In genomic region chr2:218010838-218011616, GRCh38 we compare ENCODE assay signal across 9 cellular contexts. TPM values are rescaled to one million over a fixed set of nuclear protein-coding genes. Genes with fewer than 3 reads are reported as not detected.
A peak's percentile ranks its signal among the peaks of the same experiment; 100 is the strongest.
DNase-seq lines count a peak whose midpoint lies in the region; ATAC-seq, FAIRE-seq and TF ChIP-seq lines count a peak whose summit lies in the region.
"Had no signal": no experiment of that assay in that cellular context is flagged by ENCODE, and none has a peak within 500 bp of the region (broad histone marks: within the 10 kb centered on the region; RNA-seq: fewer than 3 reads in every experiment).

No MANE protein-coding gene starts in this region.

- no peak for TF ChIP-seq POLR2A in upper lobe of left lung (IDR thresholded peaks at IDR 0.05)

- H3K27ac ChIP-seq in upper lobe of left lung = no peak overlapping the region
- no peak overlapping the region for H3K27ac ChIP-seq in small intestine (ENCODE audit: low read depth in 1 of 2, low read length in 1 of 2)

- H3K9me3 ChIP-seq in upper lobe of left lung (no peaks in the 10 kb centered on the region), small intestine (ENCODE audit: control insufficient read depth, low read depth) (no peaks in the 10 kb centered on the region)

- peak overlapping the region; percentile 48 for H3K4me3 Mint-ChIP-seq in activated naive CD4-positive, alpha-beta T cell treated with anti-CD3 and anti-CD28 coated beads for 36 hours
- H3K4me3 Mint-ChIP-seq in activated CD8-positive, alpha-beta T cell treated with anti-CD3 and anti-CD28 coated beads for 36 hours = peak overlapping the region; percentile 45

- POLR2A ChIA-PET in activated CD8-positive, alpha-beta T cell treated with anti-CD3 and anti-CD28 coated beads for 36 hours (lab: Charles Lee) = no interaction called here

- H3K4me3 ChIP-seq in upper lobe of left lung (peak overlapping the region in 3 of 4 donors; percentile 39 to 56 (median 52)), small intestine (ENCODE audit: low read depth in 1 of 2, low read length in 2 of 2) (no peak overlapping the region)

- no peak overlapping the region for H3K27ac Mint-ChIP-seq in activated naive CD4-positive, alpha-beta T cell treated with anti-CD3 and anti-CD28 coated beads for 36 hours
- H3K27ac Mint-ChIP-seq in activated CD8-positive, alpha-beta T cell treated with anti-CD3 and anti-CD28 coated beads for 36 hours = no peak overlapping the region

- H3K36me3 Mint-ChIP-seq in activated naive CD4-positive, alpha-beta T cell treated with anti-CD3 and anti-CD28 coated beads for 36 hours (ENCODE audit: low read depth) = no peaks in the 10 kb centered on the region
- H3K36me3 Mint-ChIP-seq in activated CD8-positive, alpha-beta T cell treated with anti-CD3 and anti-CD28 coated beads for 36 hours (ENCODE audit: low read depth) = no peaks in the 10 kb centered on the region

- TF ChIP-seq CTCF in activated CD8-positive, alpha-beta T cell treated with anti-CD3 and anti-CD28 coated beads for 36 hours (IDR thresholded peaks at IDR 0.05) = no peak
- no peak for TF ChIP-seq CTCF in upper lobe of left lung (IDR thresholded peaks at IDR 0.05)

- H3K27me3 ChIP-seq in upper lobe of left lung (peaks cover 0 to 20% (median 9%) of the 10 kb centered on the region in 4 donors), small intestine (ENCODE audit: control insufficient read depth in 2 of 2, insufficient read depth in 2 of 2, low read length in 2 of 2) (peaks cover 0 to 3% of the 10 kb centered on the region in 2 donors)

- intact Hi-C loops in activated naive CD4-positive, alpha-beta T cell treated with anti-CD3 and anti-CD28 coated beads for 36 hours (cut with micrococcal nuclease) = loop anchor here (1.0 to 2.0 kb wide), 2 partner anchors 23 to 58 kb away; partner anchors contain the start of gene RUFY4
- intact Hi-C loops in activated CD8-positive, alpha-beta T cell treated with anti-CD3 and anti-CD28 coated beads for 36 hours (cut with micrococcal nuclease) = no loop called here

- H3K4me1 Mint-ChIP-seq in activated naive CD4-positive, alpha-beta T cell treated with anti-CD3 and anti-CD28 coated beads for 36 hours (ENCODE audit: low read depth) = peaks cover 8% of the 10 kb centered on the region
- peaks cover 7% of the 10 kb centered on the region for H3K4me1 Mint-ChIP-seq in activated CD8-positive, alpha-beta T cell treated with anti-CD3 and anti-CD28 coated beads for 36 hours (ENCODE audit: low read depth)

- ATAC-seq in activated CD8-positive, alpha-beta T cell treated with anti-CD3 and anti-CD28 coated beads for 36 hours = no peak
- ATAC-seq in upper lobe of left lung (ENCODE audit: low FRiP score in 2 of 2) = no peak

- CTCF ChIA-PET in activated naive CD4-positive, alpha-beta T cell treated with anti-CD3 and anti-CD28 coated beads for 36 hours (lab: Charles Lee) = interaction anchor here (1.1 kb wide), 1 partner anchor 124 kb away, joined by 4 read pairs; no protein-coding TSS in a partner anchor
- CTCF ChIA-PET in activated CD8-positive, alpha-beta T cell treated with anti-CD3 and anti-CD28 coated beads for 36 hours (lab: Charles Lee) = interaction anchor here (0.8 to 3.0 kb wide), 5 partner anchors 17 to 221 kb away, joined by 3 to 16 read pairs (median 3); no protein-coding TSS in a partner anchor

- peaks cover 27% of the 10 kb centered on the region for H3K27me3 Mint-ChIP-seq in activated naive CD4-positive, alpha-beta T cell treated with anti-CD3 and anti-CD28 coated beads for 36 hours (ENCODE audit: low read depth)
- H3K27me3 Mint-ChIP-seq in activated CD8-positive, alpha-beta T cell treated with anti-CD3 and anti-CD28 coated beads for 36 hours = peaks cover 40% of the 10 kb centered on the region

- no peak for FAIRE-seq in small intestine (lab: Jason Lieb, UNC)

- 37 to 41% methylated on average over 13 to 14 of the region's 14 CpGs for whole genome bisulfite sequencing in upper lobe of left lung, 2 donors
- WGBS in small intestine, 3 donors = 30 to 42% (median 32%) methylated on average over 11 to 14 of the region's 14 CpGs

- H3K36me3 ChIP-seq in upper lobe of left lung (no peaks in the 10 kb centered on the region), small intestine (ENCODE audit: control insufficient read depth in 2 of 2, insufficient read depth in 2 of 2, low read length in 2 of 2) (no peaks in the 10 kb centered on the region)

- TF ChIP-seq EP300 in upper lobe of left lung (IDR thresholded peaks at IDR 0.05) = no peak

- H3K4me1 ChIP-seq in upper lobe of left lung (peaks cover 16 to 29% (median 21%) of the 10 kb centered on the region in 4 donors), small intestine (ENCODE audit: control insufficient read depth in 2 of 2, insufficient read depth in 1 of 2, low read depth in 1 of 2, low read length in 1 of 2) (no peaks in the 10 kb centered on the region)

- DNase-seq in activated naive CD4-positive, alpha-beta T cell treated with anti-CD3 and anti-CD28 coated beads for 36 hours = no peak
- DNase-seq in activated naive CD4-positive, alpha-beta T cell (lab: John Stamatoyannopoulos, UW) = no peak
- no peak for DNase-seq in activated CD8-positive, alpha-beta T cell treated with anti-CD3 and anti-CD28 coated beads for 36 hours
- DNase-seq in left kidney (ENCODE audit: low read depth, low spot score) = peak; percentile 80
- no peak for DNase-seq in upper lobe of left lung
- DNase-seq in small intestine = no peak
- DNase-seq in NCI-H524 treated with DMSO at 0.1 percent for 48 hours (lab: John Stamatoyannopoulos, UW) = no peak
- DNase-seq in NCI-H1694 treated with DMSO at 0.1 percent for 48 hours (lab: John Stamatoyannopoulos, UW) = no peak

- no peaks in the 10 kb centered on the region for H3K9me3 Mint-ChIP-seq in activated naive CD4-positive, alpha-beta T cell treated with anti-CD3 and anti-CD28 coated beads for 36 hours
- no peaks in the 10 kb centered on the region for H3K9me3 Mint-ChIP-seq in activated CD8-positive, alpha-beta T cell treated with anti-CD3 and anti-CD28 coated beads for 36 hours

RNA-seq across cellular contexts. Expression of gene TNS1, which starts 8.2 kb away (rescaled TPM):
- total RNA-seq in activated naive CD4-positive, alpha-beta T cell treated with anti-CD3 and anti-CD28 coated beads for 36 hours = under 1 TPM; 0.40 to 0.74 TPM
- 1 to 10 TPM; 1.8 to 2.0 TPM for total RNA-seq in activated CD8-positive, alpha-beta T cell treated with anti-CD3 and anti-CD28 coated beads for 36 hours
- total RNA-seq in upper lobe of left lung = 1,000 to 10,000 TPM in 1 of 6 donors, 100 to 1,000 TPM in 5; 325 to 1,095 (median 550) TPM
- 10 to 100 TPM in 1 of 3 donors, 1 to 10 TPM in 2; 1.3 to 52.1 (median 8.6) TPM for polyA plus RNA-seq in small intestine

RNA-seq across cellular contexts. Expression of gene RUFY4, which starts 58.0 kb away (rescaled TPM):
- 1 to 10 TPM; 1.2 to 1.8 TPM for total RNA-seq in activated naive CD4-positive, alpha-beta T cell treated with anti-CD3 and anti-CD28 coated beads for 36 hours
- under 1 TPM; 0.76 to 0.88 TPM for total RNA-seq in activated CD8-positive, alpha-beta T cell treated with anti-CD3 and anti-CD28 coated beads for 36 hours
- under 1 TPM in 4 of 6 donors, not detected in 2; 0.15 to 0.51 (median 0.21) TPM for total RNA-seq in upper lobe of left lung
- polyA plus RNA-seq in small intestine = under 1 TPM in 2 of 3 donors, not detected in 1; 0.22 to 0.25 TPM
- total RNA-seq: activated CD8-positive, alpha-beta memory T cell treated with anti-CD3 and anti-CD28 coated beads for 36 hours had no signal

Comparison
In these comparisons a context has a peak if more than half of its experiments do, and no peak if none do; other contexts are left out.
1. H3K4me3 ChIP-seq: peak in upper lobe of left lung (3 of 4); none in small intestine (0 of 2).
2. RNA of gene TNS1, which starts 8.2 kb away (total RNA-seq): 325 to 1,095 TPM in upper lobe of left lung; 1.8 to 2.0 TPM in activated CD8-positive, alpha-beta T cell treated with anti-CD3 and anti-CD28 coated beads for 36 hours and 0.40 to 0.74 TPM in activated naive CD4-positive, alpha-beta T cell treated with anti-CD3 and anti-CD28 coated beads for 36 hours; every median in the first group is over 100 times any median in the second.